8 cellular contexts compared by ENCODE assay signal in the genomic region with DNA sequence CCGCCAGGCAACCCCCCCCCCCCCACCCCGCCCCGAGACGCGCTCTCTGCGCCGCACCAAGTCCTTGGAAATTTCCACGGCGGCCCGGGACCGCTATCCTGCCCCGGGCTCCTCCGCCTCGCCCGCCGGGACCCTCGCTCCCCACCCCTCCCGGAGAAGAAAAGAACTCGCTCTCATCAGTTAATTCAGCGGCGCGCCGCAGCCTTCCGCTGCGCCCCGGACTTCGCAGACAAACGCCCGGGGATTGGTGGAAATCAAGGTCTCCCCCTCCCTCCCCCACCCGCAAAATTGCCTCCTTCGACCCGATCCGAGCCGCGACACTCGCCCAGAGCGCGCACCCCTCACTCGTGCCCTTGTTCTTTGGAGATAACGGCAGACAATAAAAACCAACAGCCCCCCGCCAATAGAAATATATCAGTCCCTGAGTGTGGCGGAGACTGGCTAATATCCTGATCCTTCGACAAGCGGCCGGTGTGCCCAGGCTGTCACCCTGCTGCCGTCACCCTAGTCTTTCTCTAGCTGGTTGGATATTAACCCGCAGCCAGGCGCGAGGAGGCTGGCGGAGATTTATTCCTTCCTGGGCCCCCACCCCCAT. TPM values are rescaled to one million over a fixed set of nuclear protein-coding genes. Genes with fewer than 3 reads are reported as not detected.
DNase-seq lines count a peak whose midpoint lies in the region; TF ChIP-seq lines count a peak whose summit lies in the region.

Gene ST8SIA1, minus strand, starts transcription at position 12 of the 595 bp plus-strand sequence. CDS start 475 bp downstream, outside the sequence.

- H3K4me1 ChIP-seq in DOHH2 (ENCODE audit: control insufficient read depth, low read length) (no peaks in the 10 kb centered on the region), H9 (ENCODE audit: insufficient read depth, low read length) (no peaks in the 10 kb centered on the region; the same call in 1 of the 2 replicates), NT2/D1 (ENCODE audit: insufficient read depth, insufficient read length) (peaks cover 3% of the 10 kb centered on the region), neural progenitor cell (no peaks in the 10 kb centered on the region)

- H3K27ac ChIP-seq in DOHH2 (ENCODE audit: low read depth, low read length) = no peak within 1 kb of the TSS
- no peak within 1 kb of the TSS for H3K27ac ChIP-seq in H9 (ENCODE audit: insufficient read length, low read depth, low read length)
- H3K27ac ChIP-seq in neural progenitor cell = no peak within 1 kb of the TSS

- no peaks in the 10 kb centered on the region for H3K9me2 ChIP-seq in DOHH2 (replicated peaks; ENCODE audit: control insufficient read depth, low read length)

- no peak within 1 kb of the TSS for H4K8ac ChIP-seq in H9 (replicated peaks; ENCODE audit: insufficient read length, low read depth, low read length)

- WGBS in H9 (ENCODE audit: extremely low coverage, insufficient read length, low lambda C conversion rate) = no CpG with 5 or more reads among the region's 50 CpGs

- no peak within 1 kb of the TSS for H2BK5ac ChIP-seq in H9 (ENCODE audit: insufficient read length, low read length)

- no peaks in the 10 kb centered on the region for H3K36me3 ChIP-seq in DOHH2 (ENCODE audit: control insufficient read depth, low read length)
- H3K36me3 ChIP-seq in NT2/D1 (ENCODE audit: insufficient read depth, insufficient read length, low read length) = no peaks in the 10 kb centered on the region
- no peaks in the 10 kb centered on the region for H3K36me3 ChIP-seq in neural progenitor cell

- H3K4me3 ChIP-seq in DOHH2 (ENCODE audit: low read length) (peak within 1 kb of the TSS; percentile 58), NT2/D1 (ENCODE audit: insufficient read length, low read depth) (peak within 1 kb of the TSS; percentile 72), fibroblast of pulmonary artery (replicated peaks; ENCODE audit: low read depth, low read length) (peak within 1 kb of the TSS; percentile 64), neural progenitor cell (peak within 1 kb of the TSS; percentile 72)

- H3K56ac ChIP-seq in H9 (ENCODE audit: insufficient read length, low read depth, low read length) = no peak within 1 kb of the TSS

- H3K36me3 Mint-ChIP-seq in H9 (ENCODE audit: insufficient read depth in 1 of 3, low read depth in 3 of 3) = no peaks in the 10 kb centered on the region
- peaks cover 1% of the 10 kb centered on the region for H3K36me3 Mint-ChIP-seq in activated T-helper 1 cell treated with anti-CD3 and anti-CD28 coated beads, Interleukin-12 subunit alpha, Interleukin-12 subunit beta, Interleukin-2, Interleukin-4 antibody, amounts not matched to agents 30 ng/mL and 10 ng/mL and 1 ng/mL, durations not matched to agents 14 hours and 24 hours and 36 hours (ENCODE audit: low read depth)
- peaks cover 1% of the 10 kb centered on the region for H3K36me3 Mint-ChIP-seq in neural progenitor cell
- no peaks in the 10 kb centered on the region for H3K36me3 Mint-ChIP-seq in type B pancreatic cell

- no peak within 1 kb of the TSS for H3K23ac ChIP-seq in H9 (ENCODE audit: insufficient read length, low read depth, low read length)

- H3K9me3 ChIP-seq in DOHH2 (ENCODE audit: control insufficient read depth, insufficient read depth, low read length) (no peaks in the 10 kb centered on the region), H9 (ENCODE audit: control insufficient read depth, low read depth, low read length) (no peaks in the 10 kb centered on the region), NT2/D1 (ENCODE audit: insufficient read depth, low read length) (no peaks in the 10 kb centered on the region), neural progenitor cell (ENCODE audit: low read depth) (no peaks in the 10 kb centered on the region)

- no peak within 1 kb of the TSS for H2BK12ac ChIP-seq in H9 (ENCODE audit: insufficient read length, low read depth, low read length)

- peak within 1 kb of the TSS; percentile 27 for H3K9ac ChIP-seq in H9 (ENCODE audit: extremely low read depth, insufficient read length, low read length)
- H3K9ac ChIP-seq in NT2/D1 (ENCODE audit: insufficient read length, low read depth) = peak within 1 kb of the TSS; percentile 58
- H3K9ac ChIP-seq in neural progenitor cell = no peak within 1 kb of the TSS

- H3K18ac ChIP-seq in H9 (ENCODE audit: insufficient read length, low read depth, low read length) = no peak within 1 kb of the TSS

- H3K4ac ChIP-seq in H9 (ENCODE audit: low read depth, low read length) = no peak within 1 kb of the TSS

- H2AFZ ChIP-seq in H9 (ENCODE audit: low read length) (no peak within 1 kb of the TSS), neural progenitor cell (replicated peaks) (peak within 1 kb of the TSS; percentile 99)

- H4K5ac ChIP-seq in H9 (ENCODE audit: insufficient read length, low read depth, low read length) = no peak within 1 kb of the TSS

- H3K4me3 Mint-ChIP-seq in H9 (peak within 1 kb of the TSS; percentile 78 to 86), neural progenitor cell (peak within 1 kb of the TSS; percentile 93), type B pancreatic cell (peak within 1 kb of the TSS; percentile 93)
- H3K4me3 Mint-ChIP-seq in activated T-helper 1 cell treated with anti-CD3 and anti-CD28 coated beads, Interleukin-12 subunit alpha, Interleukin-12 subunit beta, Interleukin-2, Interleukin-4 antibody, amounts not matched to agents 30 ng/mL and 10 ng/mL and 1 ng/mL, durations not matched to agents 14 hours and 24 hours and 36 hours = peak within 1 kb of the TSS; percentile 91

- no peak within 1 kb of the TSS for H3T11ph ChIP-seq in H9 (ENCODE audit: low read length)

- no peak within 1 kb of the TSS for H2BK120ac ChIP-seq in H9 (ENCODE audit: low read depth, low read length, poor library complexity, severe bottlenecking)

- H3K23me2 ChIP-seq in H9 (ENCODE audit: insufficient read length, low read depth, low read length, poor library complexity, severe bottlenecking) = peaks cover 17% of the 10 kb centered on the region

- H2BK15ac ChIP-seq in H9 (ENCODE audit: low read depth, low read length) = no peak within 1 kb of the TSS

- H3K79me2 ChIP-seq in DOHH2 (ENCODE audit: control insufficient read depth, low read length) (no peaks in the 10 kb centered on the region), H9 (ENCODE audit: insufficient read depth, low read length) (no peaks in the 10 kb centered on the region), neural progenitor cell (ENCODE audit: low read depth) (no peaks in the 10 kb centered on the region)

- H3K4me2 ChIP-seq in DOHH2 (ENCODE audit: low read length) = peak within 1 kb of the TSS; percentile 67
- H3K4me2 ChIP-seq in H9 (ENCODE audit: insufficient read depth, insufficient read length, low read length) = peak within 1 kb of the TSS; percentile 79
- peak within 1 kb of the TSS; percentile 83 for H3K4me2 ChIP-seq in neural progenitor cell

- no peak within 1 kb of the TSS for H4K91ac ChIP-seq in H9 (ENCODE audit: insufficient read length, low read depth, low read length)

- H4K20me1 ChIP-seq in DOHH2 (ENCODE audit: control insufficient read depth, insufficient read depth, low read depth, low read length) = no peaks in the 10 kb centered on the region
- H4K20me1 ChIP-seq in H9 (ENCODE audit: control insufficient read depth, insufficient read depth, insufficient read length) = no peaks in the 10 kb centered on the region
- H4K20me1 ChIP-seq in neural progenitor cell (ENCODE audit: low read depth) = no peaks in the 10 kb centered on the region

- intact Hi-C loops in activated T-helper 1 cell treated with anti-CD3 and anti-CD28 coated beads, Interleukin-12 subunit alpha, Interleukin-12 subunit beta, Interleukin-2, Interleukin-4 antibody, amounts not matched to agents 30 ng/mL and 10 ng/mL and 1 ng/mL, durations not matched to agents 14 hours and 24 hours and 36 hours (cut with micrococcal nuclease) = loop anchor here (1.0 to 10.0 kb wide), 9 partner anchors 74 to 636 kb away; partner anchors contain the start of genes C2CD5, CMAS and KCNJ8

- H3K9me3 Mint-ChIP-seq in H9 (no peaks in the 10 kb centered on the region), neural progenitor cell (no peaks in the 10 kb centered on the region), type B pancreatic cell (no peaks in the 10 kb centered on the region)
- H3K9me3 Mint-ChIP-seq in activated T-helper 1 cell treated with anti-CD3 and anti-CD28 coated beads, Interleukin-12 subunit alpha, Interleukin-12 subunit beta, Interleukin-2, Interleukin-4 antibody, amounts not matched to agents 30 ng/mL and 10 ng/mL and 1 ng/mL, durations not matched to agents 14 hours and 24 hours and 36 hours = no peaks in the 10 kb centered on the region

- DNase-seq in H9 (peak; percentile 68), NT2/D1 (ENCODE audit: low read depth, low spot score) (peak; percentile 40), fibroblast of pulmonary artery (ENCODE audit: low read depth) (peak; percentile 25), neural progenitor cell (ENCODE audit: low spot score) (peak; percentile 73), type B pancreatic cell (ENCODE audit: extremely low spot score, unreplicated experiment) (peak; percentile 71), DMS79 treated with DMSO at 0.1 percent for 48 hours (lab: John Stamatoyannopoulos, UW) (no peak)
- DNase-seq in activated T-helper 1 cell treated with anti-CD3 and anti-CD28 coated beads, Interleukin-12 subunit alpha, Interleukin-12 subunit beta, Interleukin-2, Interleukin-4 antibody, amounts not matched to agents 30 ng/mL and 10 ng/mL and 1 ng/mL, durations not matched to agents 14 hours and 24 hours and 36 hours (ENCODE audit: low spot score) = peak; percentile 11

- H3K27me3 Mint-ChIP-seq in H9 (ENCODE audit: low read depth) = peaks cover 53% of the 10 kb centered on the region
- H3K27me3 Mint-ChIP-seq in activated T-helper 1 cell treated with anti-CD3 and anti-CD28 coated beads, Interleukin-12 subunit alpha, Interleukin-12 subunit beta, Interleukin-2, Interleukin-4 antibody, amounts not matched to agents 30 ng/mL and 10 ng/mL and 1 ng/mL, durations not matched to agents 14 hours and 24 hours and 36 hours (ENCODE audit: insufficient read depth) = peaks cover 52% of the 10 kb centered on the region
- peaks cover 13% of the 10 kb centered on the region for H3K27me3 Mint-ChIP-seq in neural progenitor cell (ENCODE audit: insufficient read depth, low read depth)
- peaks cover 87% of the 10 kb centered on the region for H3K27me3 Mint-ChIP-seq in type B pancreatic cell

- H3K79me1 ChIP-seq in H9 (ENCODE audit: insufficient read depth, low read depth, low read length, poor library complexity, severe bottlenecking) = no peaks in the 10 kb centered on the region

- H3F3A ChIP-seq in DOHH2 (ENCODE audit: control insufficient read depth, insufficient read depth) (no peaks in the 10 kb centered on the region), neural progenitor cell (ENCODE audit: low read depth) (peaks cover 6% of the 10 kb centered on the region)

- H3K27ac Mint-ChIP-seq in H9 = peak within 1 kb of the TSS in 1 of 3 experiments; percentile 52; a peak in 1 of 7 replicates
- peak within 1 kb of the TSS; percentile 56 for H3K27ac Mint-ChIP-seq in activated T-helper 1 cell treated with anti-CD3 and anti-CD28 coated beads, Interleukin-12 subunit alpha, Interleukin-12 subunit beta, Interleukin-2, Interleukin-4 antibody, amounts not matched to agents 30 ng/mL and 10 ng/mL and 1 ng/mL, durations not matched to agents 14 hours and 24 hours and 36 hours
- H3K27ac Mint-ChIP-seq in neural progenitor cell = peak within 1 kb of the TSS; percentile 70
- peak within 1 kb of the TSS; percentile 63 for H3K27ac Mint-ChIP-seq in type B pancreatic cell

- no peak within 1 kb of the TSS for H2AK5ac ChIP-seq in H9 (ENCODE audit: insufficient read length, low read length)

- peaks cover 35% of the 10 kb centered on the region for H3K27me3 ChIP-seq in DOHH2 (ENCODE audit: control insufficient read depth, low read length)
- H3K27me3 ChIP-seq in H9 (ENCODE audit: insufficient read depth, low read length) = peaks cover 9% of the 10 kb centered on the region; the same call in 1 of the 2 replicates
- H3K27me3 ChIP-seq in NT2/D1 (ENCODE audit: insufficient read depth, insufficient read length) = peaks cover 40% of the 10 kb centered on the region
- peaks cover 56% of the 10 kb centered on the region for H3K27me3 ChIP-seq in neural progenitor cell

- H3K14ac ChIP-seq in H9 (ENCODE audit: insufficient read depth, low read length) = 0 out of 2 replicates have a peak within 1 kb of the TSS, but pooled peaks have one; percentile 0

- no peak within 1 kb of the TSS for H2BK20ac ChIP-seq in H9 (ENCODE audit: low read depth, low read length, poor library complexity, severe bottlenecking)

- H3K4me1 Mint-ChIP-seq in H9 = peaks cover 10 to 12% of the 10 kb centered on the region in 2 experiments
- peaks cover 27% of the 10 kb centered on the region for H3K4me1 Mint-ChIP-seq in activated T-helper 1 cell treated with anti-CD3 and anti-CD28 coated beads, Interleukin-12 subunit alpha, Interleukin-12 subunit beta, Interleukin-2, Interleukin-4 antibody, amounts not matched to agents 30 ng/mL and 10 ng/mL and 1 ng/mL, durations not matched to agents 14 hours and 24 hours and 36 hours (ENCODE audit: low read depth)
- peaks cover 34% of the 10 kb centered on the region for H3K4me1 Mint-ChIP-seq in neural progenitor cell
- peaks cover 7% of the 10 kb centered on the region for H3K4me1 Mint-ChIP-seq in type B pancreatic cell (ENCODE audit: unreplicated experiment)

- TF ChIP-seq CTCF in DOHH2 (IDR thresholded peaks at IDR 0.05; ENCODE audit: low read depth, low read length, poor library complexity, severe bottlenecking) (no peak), H9 (conservative IDR thresholded peaks at IDR 0.05) (no peak), fibroblast of pulmonary artery (IDR thresholded peaks at IDR 0.05; ENCODE audit: low read length, missing control alignments) (no peak), neural progenitor cell (IDR thresholded peaks at IDR 0.05) (no peak), type B pancreatic cell (conservative IDR thresholded peaks at IDR 0.05) (no peak)

RNA-seq across cellular contexts. Expression of gene ST8SIA1, which starts in this region (rescaled TPM):
- total RNA-seq in H9 (2021) (0.18 TPM in 1 of 2 replicates, not detected in the other), neural progenitor cell (ENCODE audit: low replicate concordance) (1.8 and 1.9 TPM in 2 replicates), type B pancreatic cell (ENCODE audit: low replicate concordance) (1.7 and 6.3 TPM in 2 replicates)
- 0.17 and 0.57 TPM in 2 replicates for total RNA-seq in activated T-helper 1 cell treated with anti-CD3 and anti-CD28 coated beads, Interleukin-12 subunit alpha, Interleukin-12 subunit beta, Interleukin-2, Interleukin-4 antibody, amounts not matched to agents 30 ng/mL and 10 ng/mL and 1 ng/mL, durations not matched to agents 14 hours and 24 hours and 36 hours

Comparison
In these comparisons a context has a peak if more than half of its experiments do, and no peak if none do; other contexts are left out.
1. Peak in DNase-seq, H3K9ac ChIP-seq and H3K4me2 ChIP-seq in H9; RNA of the gene not detected or under 1 TPM.
2. Peak in DNase-seq in activated T-helper 1 cell treated with anti-CD3 and anti-CD28 coated beads, Interleukin-12 subunit alpha, Interleukin-12 subunit beta, Interleukin-2, Interleukin-4 antibody, amounts not matched to agents 30 ng/mL and 10 ng/mL and 1 ng/mL, durations not matched to agents 14 hours and 24 hours and 36 hours; RNA of the gene not detected or under 1 TPM.